ENCODE assay signal across 22 cellular contexts in the genomic region with DNA sequence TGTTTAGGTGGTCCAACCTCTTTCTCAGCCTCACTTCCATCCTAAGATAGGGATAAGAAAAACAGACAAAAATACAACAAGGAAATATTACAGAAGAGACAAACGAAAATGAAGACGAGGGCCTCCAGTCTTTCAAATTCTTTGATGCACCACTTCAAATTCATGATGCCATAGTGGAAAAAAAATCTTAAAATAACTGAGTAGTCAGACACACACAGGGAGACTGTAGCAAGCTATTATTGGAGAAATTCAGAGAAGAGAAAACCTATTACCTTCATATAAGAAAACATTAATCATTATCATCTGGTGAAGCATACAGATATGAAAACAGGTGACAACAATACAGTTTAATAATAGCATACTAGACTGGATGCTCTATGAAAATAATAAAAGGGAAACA.
DNase-seq lines count a peak whose midpoint lies in the region; ATAC-seq and TF ChIP-seq lines count a peak whose summit lies in the region.
"Had no signal": no experiment of that assay in that cellular context is flagged by ENCODE, and none has a peak within 500 bp of the region (broad histone marks: within the 10 kb centered on the region; RNA-seq: fewer than 3 reads in every experiment).

No MANE protein-coding gene starts in this region.

- intact Hi-C loops in heart left ventricle (cut with DNase I) = no loop called here
- intact Hi-C loops in Right ventricle myocardium inferior (cut with DNase I) = no loop called here
- intact Hi-C loops in left ventricle myocardium superior (cut with micrococcal nuclease) = no loop called here
- intact Hi-C loops in left cardiac atrium (cut with DNase I) = no loop called here
- intact Hi-C loops in esophagus muscularis mucosa (cut with DNase I) = loop anchor here (10.0 kb wide), 2 partner anchors 423 to 463 kb away; no protein-coding TSS in a partner anchor

- H3K9me3 ChIP-seq in heart left ventricle (peaks cover 0 to 8% (median 0%) of the 10 kb centered on the region in 12 donors), esophagus muscularis mucosa (no peaks in the 10 kb centered on the region)
- H3K9me3 ChIP-seq: A549, BE2C had no signal

- H3K4me3 ChIP-seq in heart left ventricle (no peak overlapping the region), esophagus muscularis mucosa (no peak overlapping the region)
- H3K4me3 ChIP-seq: A549; BLaER1 treated with 17β-estradiol and CSF1 and Interleukin-3, amounts not matched to agents 10 nM and 100 nM; GM12878; GM23338 had no signal

- no peak for TF ChIP-seq CTCF in heart left ventricle (IDR thresholded peaks at IDR 0.05)
- no peak for TF ChIP-seq CTCF in esophagus muscularis mucosa (IDR thresholded peaks at IDR 0.05)

- H3K36me3 ChIP-seq in heart left ventricle = no peaks in the 10 kb centered on the region
- H3K36me3 ChIP-seq in esophagus muscularis mucosa = no peaks in the 10 kb centered on the region
- H3K36me3 ChIP-seq: BE2C; BLaER1 treated with 17β-estradiol and CSF1 and Interleukin-3, amounts not matched to agents 10 nM and 100 nM had no signal

- peak in 2 of 4 donors; percentile 65 to 66 for ATAC-seq in heart left ventricle
- ATAC-seq in Right ventricle myocardium inferior = no peak
- ATAC-seq in left ventricle myocardium superior = peak; percentile 59
- ATAC-seq in left cardiac atrium = no peak
- ATAC-seq: A549, GM12878, HCT116 had no signal

- H3K27me3 ChIP-seq in heart left ventricle (no peaks in the 10 kb centered on the region), esophagus muscularis mucosa (no peaks in the 10 kb centered on the region)
- H3K27me3 ChIP-seq: BE2C; BLaER1 treated with 17β-estradiol and CSF1 and Interleukin-3, amounts not matched to agents 10 nM and 100 nM had no signal

- peak overlapping the region in 10 of 12 donors; percentile 34 to 74 (median 62) for H3K27ac ChIP-seq in heart left ventricle
- H3K27ac ChIP-seq in esophagus muscularis mucosa (replicated peaks in 1 of 4) = peak overlapping the region in 3 of 4 donors; percentile 50 to 75 (median 68)
- H3K27ac ChIP-seq: A549; BLaER1 treated with 17β-estradiol and CSF1 and Interleukin-3, amounts not matched to agents 10 nM and 100 nM had no signal

- no peak for TF ChIP-seq EP300 in esophagus muscularis mucosa (IDR thresholded peaks at IDR 0.05)

- H3K4me1 ChIP-seq in heart left ventricle (peaks cover 0 to 9% (median 0%) of the 10 kb centered on the region in 12 donors), esophagus muscularis mucosa (peaks cover 0 to 45% (median 43%) of the 10 kb centered on the region in 4 donors)
- H3K4me1 ChIP-seq: A549, BE2C had no signal

- DNase-seq in heart left ventricle = no peak
- no peak for DNase-seq in Right ventricle myocardium inferior (ENCODE audit: missing footprints)
- DNase-seq in left ventricle myocardium superior = no peak
- no peak for DNase-seq in left cardiac atrium
- DNase-seq in esophagus muscularis mucosa (ENCODE audit: extremely low spot score) = no peak
- no peak for DNase-seq in NCI-H1694 treated with DMSO at 0.1 percent for 48 hours (lab: John Stamatoyannopoulos, UW)
- DNase-seq: 8988T; ACHN; AML-193; BE2C; CD4-positive, alpha-beta T cell; CD8-positive, alpha-beta memory T cell; DMS 273 treated with DMSO at 0.1 percent for 48 hours; DMS79; EL; GDM1; H9 had no signal

- TF ChIP-seq POLR2A in heart left ventricle (IDR thresholded peaks at IDR 0.05) (no peak), esophagus muscularis mucosa (IDR thresholded peaks at IDR 0.05; ENCODE audit: low read depth) (no peak)

- WGBS in heart left ventricle, 4 donors = 46 to 54% (median 50%) methylated on average over 2 of the region's 2 CpGs
- WGBS in esophagus muscularis mucosa = 44% methylated on average over 2 of the region's 2 CpGs
